ENCODE assay signal across 12 cellular contexts in the genomic region with DNA sequence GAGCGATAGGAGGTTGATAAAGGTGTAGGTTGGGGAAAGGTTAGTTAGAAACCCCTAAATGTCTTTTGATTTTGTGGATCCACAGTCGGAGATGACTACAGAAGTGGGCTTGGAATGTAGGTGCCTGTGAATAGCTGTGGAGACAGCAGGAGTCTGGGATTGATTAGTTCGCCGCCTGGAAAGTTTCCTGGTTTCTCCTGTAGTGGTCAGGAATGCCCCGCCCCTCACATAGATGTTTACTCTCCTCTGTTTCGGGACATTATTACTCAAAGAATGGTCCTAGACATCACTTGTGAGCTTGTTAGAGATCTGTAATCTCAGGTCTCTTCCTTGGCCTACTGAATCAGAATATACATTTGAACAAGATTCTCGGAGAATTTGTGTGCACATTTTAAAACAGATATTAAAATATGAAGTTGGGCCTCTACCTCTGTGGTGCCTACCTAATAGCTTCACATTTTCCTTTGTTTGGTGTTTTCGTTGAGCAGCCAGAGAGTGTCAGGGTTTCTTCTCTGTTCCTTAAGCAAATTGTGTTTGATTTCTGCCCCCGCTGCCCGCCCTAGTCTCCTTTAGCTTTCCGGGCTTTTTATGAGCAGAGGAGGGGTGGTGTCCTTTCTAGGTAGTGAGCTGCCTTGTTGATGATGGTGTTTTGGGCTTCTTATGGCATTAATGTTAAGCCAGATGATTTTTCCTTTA.
DNase-seq lines count a peak whose midpoint lies in the region; ATAC-seq and TF ChIP-seq lines count a peak whose summit lies in the region.
"Had no signal": no experiment of that assay in that cellular context is flagged by ENCODE, and none has a peak within 500 bp of the region (broad histone marks: within the 10 kb centered on the region; RNA-seq: fewer than 3 reads in every experiment).

No MANE protein-coding gene starts in this region.

- peak; percentile 19 for DNase-seq in activated CD4-positive, alpha-beta T cell treated with anti-CD3 and anti-CD28 coated beads for 36 hours
- DNase-seq in activated CD4-positive, alpha-beta T cell treated with anti-CD3 and anti-CD28 coated beads for 1 hour: no peak
- peak; percentile 38 for DNase-seq in activated CD8-positive, alpha-beta T cell treated with anti-CD3 and anti-CD28 coated beads for 36 hours
- DNase-seq in immature natural killer cell (no peak), PC-9 (no peak), mucosa of gallbladder (ENCODE audit: low spot score) (no peak), NCI-H1694 treated with DMSO at 0.1 percent for 48 hours (lab: John Stamatoyannopoulos, UW) (no peak)
- DNase-seq in stimulated activated naive CD8-positive, alpha-beta T cell treated with anti-CD3 and anti-CD28 coated beads, Interleukin-15, Interleukin-2, amounts not matched to agents 100 U/mL and 50 U/mL, for 24 hours: peak; percentile 14
- DNase-seq: NCI-H2029 treated with DMSO at 0.1 percent for 48 hours, SHP77 treated with DMSO at 0.1 percent for 48 hours had no signal

- H2AFZ ChIP-seq in PC-9: no peak overlapping the region

- H4K20me1 ChIP-seq in PC-9 (ENCODE audit: insufficient read depth): peaks cover 40% of the 10 kb centered on the region

- peaks cover 40% of the 10 kb centered on the region for H3K79me2 ChIP-seq in PC-9 (ENCODE audit: low read depth)

- no peaks in the 10 kb centered on the region for H3K27me3 Mint-ChIP-seq in activated CD4-positive, alpha-beta T cell treated with anti-CD3 and anti-CD28 coated beads for 36 hours
- H3K27me3 Mint-ChIP-seq in activated CD8-positive, alpha-beta T cell treated with anti-CD3 and anti-CD28 coated beads for 36 hours: no peaks in the 10 kb centered on the region
- no peaks in the 10 kb centered on the region for H3K27me3 Mint-ChIP-seq in immature natural killer cell (ENCODE audit: low read depth in 3 of 3)

- peak overlapping the region; percentile 46 for H3K4me3 Mint-ChIP-seq in activated CD4-positive, alpha-beta T cell treated with anti-CD3 and anti-CD28 coated beads for 36 hours
- H3K4me3 Mint-ChIP-seq in activated CD8-positive, alpha-beta T cell treated with anti-CD3 and anti-CD28 coated beads for 36 hours: peak overlapping the region; percentile 69
- H3K4me3 Mint-ChIP-seq in immature natural killer cell: peak overlapping the region; percentile 8 to 39 (median 19)

- H3K9me3 Mint-ChIP-seq in activated CD4-positive, alpha-beta T cell treated with anti-CD3 and anti-CD28 coated beads for 36 hours (ENCODE audit: low read depth): no peaks in the 10 kb centered on the region
- H3K9me3 Mint-ChIP-seq in activated CD8-positive, alpha-beta T cell treated with anti-CD3 and anti-CD28 coated beads for 36 hours: no peaks in the 10 kb centered on the region
- no peaks in the 10 kb centered on the region for H3K9me3 Mint-ChIP-seq in immature natural killer cell

- H3K4me3 ChIP-seq in PC-9: no peak overlapping the region
- H3K4me3 ChIP-seq: A549, thoracic aorta had no signal

- no peaks in the 10 kb centered on the region for H3K9me3 ChIP-seq in PC-9 (ENCODE audit: insufficient read depth, low read depth)
- H3K9me3 ChIP-seq: A549, thoracic aorta had no signal

- H3K4me1 Mint-ChIP-seq in activated CD4-positive, alpha-beta T cell treated with anti-CD3 and anti-CD28 coated beads for 36 hours: peaks cover 66% of the 10 kb centered on the region
- peaks cover 69% of the 10 kb centered on the region for H3K4me1 Mint-ChIP-seq in activated CD8-positive, alpha-beta T cell treated with anti-CD3 and anti-CD28 coated beads for 36 hours (ENCODE audit: low read depth)
- peaks cover 51 to 89% of the 10 kb centered on the region in 2 donors for H3K4me1 Mint-ChIP-seq in immature natural killer cell

- POLR2A ChIA-PET in activated CD4-positive, alpha-beta T cell treated with anti-CD3 and anti-CD28 coated beads for 36 hours (lab: Charles Lee): interaction anchor here (0.6 kb wide), 1 partner anchor 494 kb away, joined by 3 read pairs; no protein-coding TSS in a partner anchor
- POLR2A ChIA-PET in activated CD8-positive, alpha-beta T cell treated with anti-CD3 and anti-CD28 coated beads for 36 hours (lab: Charles Lee): interaction anchor here (1.0 to 1.1 kb wide), 2 partner anchors 13 to 20 kb away, joined by 3 read pairs; no protein-coding TSS in a partner anchor
- POLR2A ChIA-PET in PC-9 (lab: Charles Lee; ENCODE audit: unreplicated experiment): no interaction called here

- no TSS peak for BruUV-seq in PC-9 (replicated peaks; lab: Mats Ljungman, UMichigan)

- H3K27ac Mint-ChIP-seq in activated CD4-positive, alpha-beta T cell treated with anti-CD3 and anti-CD28 coated beads for 36 hours: peak overlapping the region; percentile 88
- H3K27ac Mint-ChIP-seq in activated CD8-positive, alpha-beta T cell treated with anti-CD3 and anti-CD28 coated beads for 36 hours: peak overlapping the region; percentile 98
- peak overlapping the region; percentile 28 to 77 (median 67) for H3K27ac Mint-ChIP-seq in immature natural killer cell

- H3K36me3 Mint-ChIP-seq in activated CD4-positive, alpha-beta T cell treated with anti-CD3 and anti-CD28 coated beads for 36 hours (ENCODE audit: low read depth): peaks cover 64% of the 10 kb centered on the region
- H3K36me3 Mint-ChIP-seq in activated CD8-positive, alpha-beta T cell treated with anti-CD3 and anti-CD28 coated beads for 36 hours (ENCODE audit: low read depth): peaks cover 71% of the 10 kb centered on the region
- peaks cover 4 to 32% (median 26%) of the 10 kb centered on the region in 3 donors for H3K36me3 Mint-ChIP-seq in immature natural killer cell

- no peak overlapping the region for H3K27ac ChIP-seq in PC-9
- H3K27ac ChIP-seq: A549 had no signal

- H3K9me2 ChIP-seq in PC-9 (ENCODE audit: insufficient read depth): no peaks in the 10 kb centered on the region

- peak; percentile 50 for ATAC-seq in activated CD4-positive, alpha-beta T cell treated with anti-CD3 and anti-CD28 coated beads for 36 hours
- ATAC-seq in activated CD8-positive, alpha-beta T cell treated with anti-CD3 and anti-CD28 coated beads for 36 hours: peak; percentile 54
- ATAC-seq in stimulated activated naive CD8-positive, alpha-beta T cell treated with anti-CD3 and anti-CD28 coated beads, Interleukin-15, Interleukin-2, amounts not matched to agents 100 U/mL and 50 U/mL, for 24 hours: peak; percentile 16
- ATAC-seq: A549 had no signal

- H3K4me1 ChIP-seq in PC-9 (replicated peaks; ENCODE audit: insufficient read depth): peaks cover 15% of the 10 kb centered on the region

- CTCF ChIA-PET in activated CD4-positive, alpha-beta T cell treated with anti-CD3 and anti-CD28 coated beads for 36 hours (lab: Charles Lee): interaction anchor here (0.7 to 1.8 kb wide), 4 partner anchors 9 to 259 kb away, joined by 3 to 4 read pairs (median 3); no protein-coding TSS in a partner anchor
- CTCF ChIA-PET in activated CD8-positive, alpha-beta T cell treated with anti-CD3 and anti-CD28 coated beads for 36 hours (lab: Charles Lee): interaction anchor here (0.6 to 1.4 kb wide), 5 partner anchors 16 to 44 kb away, joined by 3 to 5 read pairs (median 3); no protein-coding TSS in a partner anchor
- CTCF ChIA-PET in PC-9 (lab: Charles Lee): no interaction called here

- H3K4me2 ChIP-seq in PC-9: no peak overlapping the region
- H3K4me2 ChIP-seq: A549 had no signal

- peaks cover 50% of the 10 kb centered on the region for H3K36me3 ChIP-seq in PC-9 (ENCODE audit: low read depth)

- no peaks in the 10 kb centered on the region for H3K27me3 ChIP-seq in PC-9 (ENCODE audit: insufficient read depth, low read depth)

- peaks cover 25% of the 10 kb centered on the region for H3F3A ChIP-seq in PC-9 (ENCODE audit: insufficient read depth, low read depth)

- TF ChIP-seq CTCF in activated CD8-positive, alpha-beta T cell treated with anti-CD3 and anti-CD28 coated beads for 36 hours (IDR thresholded peaks at IDR 0.05): no peak
- TF ChIP-seq CTCF in PC-9 (conservative IDR thresholded peaks at IDR 0.05): no peak

- intact Hi-C loops in activated CD4-positive, alpha-beta T cell treated with anti-CD3 and anti-CD28 coated beads for 36 hours (cut with DNase I, micrococcal nuclease): loop anchor here in 1 of 2 experiments (5.0 kb wide), 1 partner anchor 88 kb away; a partner anchor contains a TSS
- intact Hi-C loops in activated CD8-positive, alpha-beta T cell treated with anti-CD3 and anti-CD28 coated beads for 36 hours (cut with micrococcal nuclease): no loop called here
- intact Hi-C loops in PC-9 (cut with micrococcal nuclease; ENCODE audit: unreplicated experiment): no loop called here

Comparison
In these comparisons a context has a peak if more than half of its experiments do, and no peak if none do; other contexts are left out.
1. DNase-seq: peak in activated CD4-positive, alpha-beta T cell treated with anti-CD3 and anti-CD28 coated beads for 36 hours (single experiment), activated CD8-positive, alpha-beta T cell treated with anti-CD3 and anti-CD28 coated beads for 36 hours (single experiment) and stimulated activated naive CD8-positive, alpha-beta T cell treated with anti-CD3 and anti-CD28 coated beads, Interleukin-15, Interleukin-2, amounts not matched to agents 100 U/mL and 50 U/mL, for 24 hours (single experiment); none in activated CD4-positive, alpha-beta T cell treated with anti-CD3 and anti-CD28 coated beads for 1 hour (single experiment), immature natural killer cell (0 of 3), PC-9 (0 of 2), mucosa of gallbladder (single experiment) and NCI-H1694 treated with DMSO at 0.1 percent for 48 hours (single experiment).
2. H3K4me3 Mint-ChIP-seq: peak in every context shown above with its lines; median percentile 69 in activated CD8-positive, alpha-beta T cell treated with anti-CD3 and anti-CD28 coated beads for 36 hours; 46 in activated CD4-positive, alpha-beta T cell treated with anti-CD3 and anti-CD28 coated beads for 36 hours; 19 in immature natural killer cell.
3. Peak in every context shown above with its lines, with median percentiles within 50 percentile points of each other: ATAC-seq and H3K27ac Mint-ChIP-seq.